ENCODE assay signal across 1 cellular context in the genomic region with DNA sequence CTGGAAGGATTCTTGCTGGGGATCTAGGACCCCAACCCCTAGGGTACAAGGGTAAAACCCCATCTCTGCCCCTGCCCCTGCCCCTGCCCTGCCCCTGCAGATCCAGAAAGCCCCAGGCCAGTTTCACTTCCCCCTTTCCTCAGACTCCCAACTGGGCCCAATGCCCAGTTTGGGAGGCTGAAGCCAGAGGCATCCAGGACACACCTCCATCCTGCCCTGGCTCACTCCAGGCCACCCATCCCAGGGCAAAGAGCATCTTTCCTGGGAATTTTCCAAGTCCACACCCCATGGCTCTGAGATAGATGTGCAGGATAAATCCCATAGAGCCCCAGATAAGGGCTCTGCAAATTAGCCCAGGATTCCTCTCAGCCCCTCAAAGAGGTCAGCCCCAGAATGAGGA.
TF ChIP-seq lines count a peak whose summit lies in the region.

No MANE protein-coding gene starts in this region.

TF ChIP-seq in SK-N-SH, 30 proteins besides CTCF, POLR2A, EP300 and RAD21 (continued from another document):
- no peak for TF ChIP-seq MEF2A (IDR thresholded peaks at IDR 0.05; ENCODE audit: borderline replicate concordance, low read depth)
- no peak for TF ChIP-seq YY1 (IDR thresholded peaks at IDR 0.05; ENCODE audit: low read depth)
- no peak for TF ChIP-seq ELF1 (IDR thresholded peaks at IDR 0.05)
- no peak for TF ChIP-seq TCF12 (IDR thresholded peaks at IDR 0.05)
- no peak for TF ChIP-seq SIN3A (IDR thresholded peaks at IDR 0.05; ENCODE audit: borderline replicate concordance, low read depth, low read length)
- TF ChIP-seq MAX (IDR thresholded peaks at IDR 0.05; ENCODE audit: low read depth), result no peak
- no peak for TF ChIP-seq GABPA (IDR thresholded peaks at IDR 0.05; ENCODE audit: low read depth)
